9 cellular contexts compared by ENCODE assay signal in the genomic region with DNA sequence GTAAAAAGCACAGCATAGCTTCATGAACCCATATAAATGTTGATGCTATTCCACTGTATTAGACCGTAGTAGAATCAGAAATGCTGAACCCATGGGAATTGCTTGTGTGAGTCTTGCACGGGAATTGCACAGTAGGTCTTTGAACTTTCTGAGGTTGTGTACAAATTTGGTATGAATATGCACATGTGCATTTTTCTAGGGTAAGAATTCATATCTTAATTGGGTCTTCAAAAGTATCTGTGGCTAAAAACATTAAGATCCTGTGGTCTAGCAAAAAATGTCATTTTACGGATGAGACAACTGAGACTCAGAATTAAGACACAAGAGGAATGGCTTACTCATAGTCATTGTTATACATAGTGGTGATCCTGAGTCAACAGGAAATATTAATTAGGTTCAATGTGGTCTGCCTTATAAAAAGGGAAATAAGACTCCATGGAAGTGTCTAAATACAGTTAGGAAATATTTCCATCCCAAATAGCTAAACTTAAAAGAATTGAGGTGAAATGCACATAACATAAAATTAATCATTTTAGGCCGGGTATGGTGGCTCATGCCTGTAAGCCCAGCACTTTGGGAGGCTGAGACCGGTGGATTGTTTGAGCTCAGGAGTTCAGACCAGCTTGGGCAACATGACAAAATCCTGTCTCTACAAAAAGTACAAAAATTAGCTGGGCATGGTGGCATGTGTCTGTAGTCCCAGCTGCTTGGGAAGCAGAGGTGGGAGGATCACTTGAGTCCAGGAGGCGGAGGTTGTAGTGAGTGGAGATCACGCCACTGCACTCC. TPM values are rescaled to one million over a fixed set of nuclear protein-coding genes. Genes with fewer than 3 reads are reported as not detected.
DNase-seq lines count a peak whose midpoint lies in the region; ATAC-seq and TF ChIP-seq lines count a peak whose summit lies in the region.
"Had no signal": no experiment of that assay in that cellular context is flagged by ENCODE, and none has a peak within 500 bp of the region (broad histone marks: within the 10 kb centered on the region; RNA-seq: fewer than 3 reads in every experiment).

No MANE protein-coding gene starts in this region.

- no peak for TF ChIP-seq CTCF in mammary epithelial cell (conservative IDR thresholded peaks at IDR 0.05 in 1 of 2, IDR thresholded peaks at IDR 0.05 in 1 of 2; ENCODE audit: extremely low read depth in 1 of 2, insufficient read depth in 1 of 2, low read depth in 1 of 2, low read length in 2 of 2)
- no peak for TF ChIP-seq CTCF in mesothelial cell of epicardium (IDR thresholded peaks at IDR 0.05; ENCODE audit: unreplicated experiment)

- peak overlapping the region; percentile 61 for H3K4me2 ChIP-seq in mammary epithelial cell (ENCODE audit: insufficient read depth, low read depth, low read length)

- no peak overlapping the region for H3K9ac ChIP-seq in mammary epithelial cell (ENCODE audit: insufficient read depth, low read length)

- no peaks in the 10 kb centered on the region for H3K4me1 ChIP-seq in CD4-positive, CD25-positive, alpha-beta regulatory T cell (ENCODE audit: control insufficient read depth, insufficient read depth, low read length, poor library complexity, severe bottlenecking)
- H3K4me1 ChIP-seq in mammary epithelial cell (ENCODE audit: insufficient read depth, low read length) = peaks cover 16% of the 10 kb centered on the region

- ATAC-seq in CD4-positive, CD25-positive, alpha-beta regulatory T cell (ENCODE audit: low read depth in 2 of 2) = no peak
- no peak for ATAC-seq in HG03045 (IDR thresholded peaks at IDR 0.05; ENCODE audit: unreplicated experiment)
- no peak for ATAC-seq in HG03432 (IDR thresholded peaks at IDR 0.05; ENCODE audit: unreplicated experiment)
- ATAC-seq in GM21381 (IDR thresholded peaks at IDR 0.05; ENCODE audit: unreplicated experiment) = no peak

- peaks cover 95% of the 10 kb centered on the region for H3K79me2 ChIP-seq in mammary epithelial cell (ENCODE audit: insufficient read depth, low read length)

- peaks cover 15% of the 10 kb centered on the region for H3K36me3 ChIP-seq in CD4-positive, CD25-positive, alpha-beta regulatory T cell (ENCODE audit: control insufficient read depth, insufficient read depth, low read length)
- H3K36me3 ChIP-seq in mammary epithelial cell (ENCODE audit: insufficient read depth, low read length) = peaks cover 3% of the 10 kb centered on the region

- no peak overlapping the region for H3K4me3 ChIP-seq in CD4-positive, CD25-positive, alpha-beta regulatory T cell (ENCODE audit: low read depth, low read length)
- peak overlapping the region in 1 of 3 experiments; percentile 10 for H3K4me3 ChIP-seq in mammary epithelial cell (replicated peaks in 1 of 3; ENCODE audit: insufficient read depth in 1 of 3, low read depth in 2 of 3, low read length in 3 of 3)

- H3K27ac Mint-ChIP-seq in CD4-positive, CD25-positive, alpha-beta regulatory T cell = peak overlapping the region in 2 of 3 donors; percentile 1 to 59
- H3K27ac Mint-ChIP-seq in mesothelial cell of epicardium = peak overlapping the region; percentile 32
- H3K27ac Mint-ChIP-seq in activated CD4-positive, alpha-beta T cell treated with anti-CD3 and anti-CD28 coated beads, Interleukin-2, amount 10 ng/mL, durations not matched to agents 24 days and 14 days = no peak overlapping the region

- CTCF ChIA-PET in mammary epithelial cell (lab: Charles Lee; ENCODE audit: low non-redundant PET) = no interaction called here

- no peaks in the 10 kb centered on the region for H3K9me3 Mint-ChIP-seq in CD4-positive, CD25-positive, alpha-beta regulatory T cell
- H3K9me3 Mint-ChIP-seq in mesothelial cell of epicardium = no peaks in the 10 kb centered on the region
- H3K9me3 Mint-ChIP-seq in activated CD4-positive, alpha-beta T cell treated with anti-CD3 and anti-CD28 coated beads, Interleukin-2, amount 10 ng/mL, durations not matched to agents 24 days and 14 days = no peaks in the 10 kb centered on the region

- in situ Hi-C loops in mammary epithelial cell (cut with MboI; ENCODE audit: low sequenced_read_pairs in 2 of 2) = no loop called here

- H2AFZ ChIP-seq in mammary epithelial cell (ENCODE audit: low read depth, low read length) = no peak overlapping the region

- no peaks in the 10 kb centered on the region for H3K27me3 Mint-ChIP-seq in CD4-positive, CD25-positive, alpha-beta regulatory T cell
- H3K27me3 Mint-ChIP-seq in mesothelial cell of epicardium (ENCODE audit: low read depth) = no peaks in the 10 kb centered on the region
- no peaks in the 10 kb centered on the region for H3K27me3 Mint-ChIP-seq in activated CD4-positive, alpha-beta T cell treated with anti-CD3 and anti-CD28 coated beads, Interleukin-2, amount 10 ng/mL, durations not matched to agents 24 days and 14 days

- no peak overlapping the region for H3K4me3 Mint-ChIP-seq in CD4-positive, CD25-positive, alpha-beta regulatory T cell
- no peak overlapping the region for H3K4me3 Mint-ChIP-seq in mesothelial cell of epicardium
- no peak overlapping the region for H3K4me3 Mint-ChIP-seq in activated CD4-positive, alpha-beta T cell treated with anti-CD3 and anti-CD28 coated beads, Interleukin-2, amount 10 ng/mL, durations not matched to agents 24 days and 14 days

- BruUV-seq in mammary epithelial cell (replicated peaks; lab: Mats Ljungman, UMichigan) = no TSS peak

- intact Hi-C loops in mammary epithelial cell (cut with micrococcal nuclease) = no loop called here
- intact Hi-C loops in activated CD4-positive, alpha-beta T cell treated with anti-CD3 and anti-CD28 coated beads, Interleukin-2, amount 10 ng/mL, durations not matched to agents 24 days and 14 days (cut with micrococcal nuclease) = no loop called here

- 69% methylated on average over 7 of the region's 7 CpGs for WGBS in mammary epithelial cell (ENCODE audit: low coverage, missing lambda C conversion rate)

- H4K20me1 ChIP-seq in mammary epithelial cell (ENCODE audit: insufficient read depth, low read length) = peaks cover 2% of the 10 kb centered on the region

- dilution Hi-C loops in mammary epithelial cell (cut with HindIII; ENCODE audit: low sequenced_read_pairs) = no loop called here

- H3K36me3 Mint-ChIP-seq in CD4-positive, CD25-positive, alpha-beta regulatory T cell = peaks cover 17% of the 10 kb centered on the region
- peaks cover 9% of the 10 kb centered on the region for H3K36me3 Mint-ChIP-seq in mesothelial cell of epicardium
- peaks cover 17% of the 10 kb centered on the region for H3K36me3 Mint-ChIP-seq in activated CD4-positive, alpha-beta T cell treated with anti-CD3 and anti-CD28 coated beads, Interleukin-2, amount 10 ng/mL, durations not matched to agents 24 days and 14 days (ENCODE audit: low read depth)

- no peak overlapping the region for H3K27ac ChIP-seq in CD4-positive, CD25-positive, alpha-beta regulatory T cell (ENCODE audit: insufficient read depth, low read length, poor library complexity, severe bottlenecking)
- peak overlapping the region; percentile 9 for H3K27ac ChIP-seq in mammary epithelial cell (ENCODE audit: insufficient read depth, low read depth, low read length)

- DNase-seq in CD4-positive, CD25-positive, alpha-beta regulatory T cell = no peak
- DNase-seq in LHCN-M2 (ENCODE audit: low read depth) (peak; percentile 74), mammary epithelial cell (peak; percentile 58), mesothelial cell of epicardium (ENCODE audit: low spot score in 2 of 2, unreplicated experiment in 2 of 2) (no peak)
- DNase-seq in activated CD4-positive, alpha-beta T cell treated with anti-CD3 and anti-CD28 coated beads, Interleukin-2, amount 10 ng/mL, durations not matched to agents 24 days and 14 days = no peak
- DNase-seq: NCI-H524 had no signal

- no peaks in the 10 kb centered on the region for H3K27me3 ChIP-seq in CD4-positive, CD25-positive, alpha-beta regulatory T cell (ENCODE audit: control insufficient read depth, insufficient read depth, low read length)
- no peaks in the 10 kb centered on the region for H3K27me3 ChIP-seq in mammary epithelial cell (ENCODE audit: insufficient read depth, low read length)

- peaks cover 14 to 50% (median 33%) of the 10 kb centered on the region in 4 donors for H3K4me1 Mint-ChIP-seq in CD4-positive, CD25-positive, alpha-beta regulatory T cell
- H3K4me1 Mint-ChIP-seq in mesothelial cell of epicardium = peaks cover 3% of the 10 kb centered on the region
- H3K4me1 Mint-ChIP-seq in activated CD4-positive, alpha-beta T cell treated with anti-CD3 and anti-CD28 coated beads, Interleukin-2, amount 10 ng/mL, durations not matched to agents 24 days and 14 days = peaks cover 16% of the 10 kb centered on the region

- no peaks in the 10 kb centered on the region for H3K9me3 ChIP-seq in CD4-positive, CD25-positive, alpha-beta regulatory T cell (ENCODE audit: control insufficient read depth in 2 of 2, low read length in 2 of 2)
- H3K9me3 ChIP-seq in mammary epithelial cell (replicated peaks; ENCODE audit: insufficient read depth, low read length) = no peaks in the 10 kb centered on the region

RNA-seq across cellular contexts. Expression of gene TAOK1, which starts 22.8 kb away (rescaled TPM):
- 68.5 TPM for total RNA-seq in CD4-positive, CD25-positive, alpha-beta regulatory T cell
- 1 to 10 TPM; 2.2 to 5.2 (median 3.1) TPM for polyA plus RNA-seq in CD4-positive, CD25-positive, alpha-beta regulatory T cell
- 37.9 and 42.5 TPM in 2 replicates for total RNA-seq in LHCN-M2 (2014; rRNA removed)
- polyA plus RNA-seq in LHCN-M2 (2012) = 8.0 TPM
- total RNA-seq in mammary epithelial cell = 10 to 100 TPM; 57.5 to 70.0 TPM
- polyA plus RNA-seq in mammary epithelial cell = 13.9 TPM
- 73.7 TPM for polyA minus RNA-seq in mammary epithelial cell
- total RNA-seq in mesothelial cell of epicardium = 84.7 to 92.1 TPM (median 86.7 TPM) in 3 replicates
- 42.7 and 43.2 TPM in 2 replicates for total RNA-seq in activated CD4-positive, alpha-beta T cell treated with anti-CD3 and anti-CD28 coated beads, Interleukin-2, amount 10 ng/mL, durations not matched to agents 24 days and 14 days

Comparison
In these comparisons a context has a peak if more than half of its experiments do, and no peak if none do; other contexts are left out.
1. DNase-seq: peak in LHCN-M2 (single experiment) and mammary epithelial cell (single experiment); none in CD4-positive, CD25-positive, alpha-beta regulatory T cell (0 of 3), mesothelial cell of epicardium (0 of 2) and activated CD4-positive, alpha-beta T cell treated with anti-CD3 and anti-CD28 coated beads, Interleukin-2, amount 10 ng/mL, durations not matched to agents 24 days and 14 days (single experiment).